17 cellular contexts compared by ENCODE assay signal in the genomic region with DNA sequence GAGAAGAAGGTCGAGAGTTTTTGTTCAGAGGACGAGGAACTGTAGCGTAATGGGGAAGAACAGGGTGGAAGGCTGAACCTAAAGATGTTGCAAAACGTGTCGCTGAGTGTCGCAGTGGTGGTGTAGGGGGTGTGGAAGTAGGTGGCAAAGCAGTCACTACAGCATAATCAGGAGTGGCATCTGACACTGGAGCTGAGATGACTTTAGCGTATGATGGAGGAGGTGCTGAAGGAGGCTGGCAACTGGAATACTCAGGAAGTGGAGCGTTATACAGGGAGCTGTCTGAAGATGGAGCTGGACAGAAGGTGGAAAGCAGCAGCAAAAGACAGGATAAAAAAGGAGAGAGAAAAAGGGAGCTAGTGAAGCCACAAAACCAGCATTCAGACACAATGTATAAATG.
DNase-seq lines count a peak whose midpoint lies in the region; ATAC-seq and TF ChIP-seq lines count a peak whose summit lies in the region.
"Had no signal": no experiment of that assay in that cellular context is flagged by ENCODE, and none has a peak within 500 bp of the region (broad histone marks: within the 10 kb centered on the region; RNA-seq: fewer than 3 reads in every experiment).

No MANE protein-coding gene starts in this region.

- peaks cover 3% of the 10 kb centered on the region for H3K9me3 Mint-ChIP-seq in glutamatergic neuron (ENCODE audit: unreplicated experiment)
- H3K9me3 Mint-ChIP-seq: activated T-helper 17 cell treated with anti-CD3 and anti-CD28 coated beads, Interleukin-2, amount 50 U/mL, for 72 hours; stimulated activated memory B cell treated with anti-CD40 and anti-IgM and Interleukin-4, amounts not matched to agents 10 μg/mL and 1 μg/mL and 100 μg/mL, for 72 hours had no signal

- no peak for TF ChIP-seq POLR2A in body of pancreas (IDR thresholded peaks at IDR 0.05)

- H3K27ac ChIP-seq in left lung (no peak overlapping the region), body of pancreas (no peak overlapping the region)
- H3K27ac ChIP-seq: vagina had no signal

- peak; percentile 18 for DNase-seq in ACHN
- DNase-seq in H7 = peak; percentile 12
- DNase-seq in left lung = no peak
- no peak for DNase-seq in dedifferentiated amniotic fluid mesenchymal stem cell (ENCODE audit: extremely low spot score)
- no peak for DNase-seq in body of pancreas
- no peak for DNase-seq in activated gamma-delta T cell treated with Interleukin-2 at 50 U/mL for 16 hours
- DNase-seq in glutamatergic neuron = no peak
- DNase-seq: activated CD4-positive, alpha-beta T cell treated with anti-CD3 and anti-CD28 coated beads, Interleukin-2, amount 50 U/mL, for 4 hours; kidney glomerular epithelial cell; right cardiac atrium; stimulated activated CD4-positive, alpha-beta T cell treated with anti-CD3 and anti-CD28 coated beads, Interleukin-4, amount 100 ng/mL, for 4 hours; T-helper 17 cell had no signal

- no peaks in the 10 kb centered on the region for H3K4me1 ChIP-seq in left lung
- no peaks in the 10 kb centered on the region for H3K4me1 ChIP-seq in body of pancreas
- H3K4me1 ChIP-seq: vagina had no signal

- peaks cover 4% of the 10 kb centered on the region for H3K36me3 Mint-ChIP-seq in glutamatergic neuron (ENCODE audit: unreplicated experiment)
- H3K36me3 Mint-ChIP-seq: stimulated activated memory B cell treated with anti-CD40 and anti-IgM and Interleukin-4, amounts not matched to agents 10 μg/mL and 1 μg/mL and 100 μg/mL, for 72 hours had no signal

- H3K4me3 ChIP-seq in H7 (ENCODE audit: insufficient read depth, low read depth, low read length) = no peak overlapping the region
- peak overlapping the region; percentile 56; the same call in 1 of the 2 replicates for H3K4me3 ChIP-seq in WI38 (ENCODE audit: low read depth, low read length)
- H3K4me3 ChIP-seq in left lung = no peak overlapping the region
- no peak overlapping the region for H3K4me3 ChIP-seq in body of pancreas
- H3K4me3 ChIP-seq: vagina had no signal

- H3K27me3 ChIP-seq in H7 (ENCODE audit: control insufficient read depth, insufficient read depth, low read length) = no peaks in the 10 kb centered on the region
- H3K27me3 ChIP-seq in left lung = no peaks in the 10 kb centered on the region
- H3K27me3 ChIP-seq in body of pancreas = no peaks in the 10 kb centered on the region
- H3K27me3 ChIP-seq: vagina had no signal

- peaks cover 10% of the 10 kb centered on the region for H3K4me1 Mint-ChIP-seq in glutamatergic neuron (ENCODE audit: low read depth, unreplicated experiment)
- H3K4me1 Mint-ChIP-seq: activated T-helper 17 cell treated with anti-CD3 and anti-CD28 coated beads, Interleukin-2, amount 50 U/mL, for 72 hours; B cell; stimulated activated memory B cell treated with anti-CD40 and anti-IgM and Interleukin-4, amounts not matched to agents 10 μg/mL and 1 μg/mL and 100 μg/mL, for 72 hours had no signal

- intact Hi-C loops in left lung (cut with DNase I) = no loop called here
- intact Hi-C loops in body of pancreas (cut with DNase I) = no loop called here

- peaks cover 6% of the 10 kb centered on the region for H3K27me3 Mint-ChIP-seq in glutamatergic neuron (ENCODE audit: unreplicated experiment)
- H3K27me3 Mint-ChIP-seq: stimulated activated memory B cell treated with anti-CD40 and anti-IgM and Interleukin-4, amounts not matched to agents 10 μg/mL and 1 μg/mL and 100 μg/mL, for 72 hours had no signal

- H3K9me3 ChIP-seq in left lung = no peaks in the 10 kb centered on the region
- H3K9me3 ChIP-seq in body of pancreas = no peaks in the 10 kb centered on the region
- H3K9me3 ChIP-seq: vagina had no signal

- H3K36me3 ChIP-seq in H7 (replicated peaks; ENCODE audit: control insufficient read depth, insufficient read depth, low read length) = peaks cover 6% of the 10 kb centered on the region
- H3K36me3 ChIP-seq in left lung = no peaks in the 10 kb centered on the region
- peaks cover 0 to 3% of the 10 kb centered on the region in 2 donors for H3K36me3 ChIP-seq in body of pancreas (replicated peaks in 1 of 2; ENCODE audit: insufficient read depth in 1 of 2, low read depth in 2 of 2)

- H3K4me3 Mint-ChIP-seq in glutamatergic neuron (ENCODE audit: unreplicated experiment) = no peak overlapping the region
- H3K4me3 Mint-ChIP-seq: activated T-helper 17 cell treated with anti-CD3 and anti-CD28 coated beads, Interleukin-2, amount 50 U/mL, for 72 hours; B cell; stimulated activated memory B cell treated with anti-CD40 and anti-IgM and Interleukin-4, amounts not matched to agents 10 μg/mL and 1 μg/mL and 100 μg/mL, for 72 hours; T-helper 17 cell had no signal

- in situ Hi-C loops in ACHN (cut with HindIII; ENCODE audit: low pct_ligation_motif_present, low pct_unique_long_range_greater_than_20kb, low sequenced_read_pairs) = no loop called here

- ATAC-seq in left lung (peak; percentile 25), body of pancreas (no peak)
- ATAC-seq: activated T-helper 17 cell treated with anti-CD3 and anti-CD28 coated beads, Interleukin-2, amount 50 U/mL, for 72 hours; stimulated activated memory B cell treated with anti-CD40 and anti-IgM and Interleukin-4, amounts not matched to agents 10 μg/mL and 1 μg/mL and 100 μg/mL, for 72 hours; T-helper 17 cell had no signal

- TF ChIP-seq CTCF in WI38 (IDR thresholded peaks at IDR 0.05; ENCODE audit: low read depth, low read length) (no peak), left lung (IDR thresholded peaks at IDR 0.05) (no peak), body of pancreas (IDR thresholded peaks at IDR 0.05) (no peak), glutamatergic neuron (IDR thresholded peaks at IDR 0.05; ENCODE audit: partially characterized antibody, unreplicated experiment) (no peak)

- H3K27ac Mint-ChIP-seq in glutamatergic neuron (ENCODE audit: unreplicated experiment) = no peak overlapping the region
- H3K27ac Mint-ChIP-seq: activated T-helper 17 cell treated with anti-CD3 and anti-CD28 coated beads, Interleukin-2, amount 50 U/mL, for 72 hours; B cell; stimulated activated memory B cell treated with anti-CD40 and anti-IgM and Interleukin-4, amounts not matched to agents 10 μg/mL and 1 μg/mL and 100 μg/mL, for 72 hours; T-helper 17 cell had no signal

- WGBS in body of pancreas, 2 donors = 79 to 90% methylated on average over 8 of the region's 8 CpGs

Comparison
In these comparisons a context has a peak if more than half of its experiments do, and no peak if none do; other contexts are left out.
1. DNase-seq: peak in ACHN (single experiment) and H7 (single experiment); none in left lung (0 of 2), dedifferentiated amniotic fluid mesenchymal stem cell (single experiment), body of pancreas (0 of 4), activated gamma-delta T cell treated with Interleukin-2 at 50 U/mL for 16 hours (single experiment) and glutamatergic neuron (single experiment).